7 cellular contexts compared by ENCODE assay signal in genomic region chr10:50281210-50281966, GRCh38.
"Had no signal": no experiment of that assay in that cellular context is flagged by ENCODE, and none has a peak within 500 bp of the region (broad histone marks: within the 10 kb centered on the region; RNA-seq: fewer than 3 reads in every experiment).

No MANE protein-coding gene starts in this region.

- DNase-seq: GOT3, H9, HCEC 1CT, KG1 had no signal

- H3K27ac Mint-ChIP-seq: H9, IgD-negative memory B cell had no signal

- H3K4me3 Mint-ChIP-seq: H9, IgD-negative memory B cell had no signal

- FAIRE-seq: H54, HTR-8/SVneo had no signal

- H3K9me3 Mint-ChIP-seq: H9, IgD-negative memory B cell had no signal
